9 cellular contexts compared by ENCODE assay signal in genomic region chr9:79565245-79565644, GRCh38. TPM values are rescaled to one million over a fixed set of nuclear protein-coding genes. Genes with fewer than 3 reads are reported as not detected.
DNase-seq lines count a peak whose midpoint lies in the region; ATAC-seq, FAIRE-seq and TF ChIP-seq lines count a peak whose summit lies in the region.
"Had no signal": no experiment of that assay in that cellular context is flagged by ENCODE, and none has a peak within 500 bp of the region (broad histone marks: within the 10 kb centered on the region; RNA-seq: fewer than 3 reads in every experiment).

No MANE protein-coding gene starts in this region.

- peak; percentile 80 for ATAC-seq in GM19351 (IDR thresholded peaks at IDR 0.05; ENCODE audit: unreplicated experiment)
- peak; percentile 89 for ATAC-seq in HG03060 (IDR thresholded peaks at IDR 0.05; ENCODE audit: low read depth, unreplicated experiment)
- peak; percentile 67 for ATAC-seq in PC-3
- ATAC-seq in Right ventricle myocardium inferior: no peak

- H3K4me3 ChIP-seq in GM06990 (replicated peaks; ENCODE audit: low read depth, low read length): no peak overlapping the region
- no peak overlapping the region for H3K4me3 ChIP-seq in PC-3 (ENCODE audit: low read length)

- BruUV-seq in PC-3 (replicated peaks; lab: Mats Ljungman, UMichigan): no TSS peak

- POLR2A ChIA-PET in PC-3 (lab: Charles Lee; ENCODE audit: unreplicated experiment): no interaction called here

- peaks cover 18% of the 10 kb centered on the region for H3K4me1 ChIP-seq in PC-3 (ENCODE audit: insufficient read depth, low read length)

- H3K4me2 ChIP-seq in PC-3 (ENCODE audit: low read length): peak overlapping the region; percentile 46; the same call in 1 of the 2 replicates

- H2AFZ ChIP-seq in PC-3 (ENCODE audit: low read length): no peak overlapping the region

- H3F3A ChIP-seq in PC-3 (ENCODE audit: low read length, unreplicated experiment): no peaks in the 10 kb centered on the region

- TF ChIP-seq CTCF in GM06990 (IDR thresholded peaks at IDR 0.05; ENCODE audit: insufficient read depth, low read length, poor library complexity, severe bottlenecking) (no peak), PC-3 (conservative IDR thresholded peaks at IDR 0.05; ENCODE audit: low read depth, low read length) (no peak), GM13977 (IDR thresholded peaks at IDR 0.05; ENCODE audit: extremely low read depth, insufficient read depth, missing control alignments) (no peak)

- H3K27ac ChIP-seq in PC-3 (ENCODE audit: low read length): no peak overlapping the region

- H4K20me1 ChIP-seq in PC-3 (ENCODE audit: low read length): no peaks in the 10 kb centered on the region

- no peak for FAIRE-seq in HTR-8/SVneo (lab: Jason Lieb, UNC)
- FAIRE-seq: G401.6 had no signal

- no peaks in the 10 kb centered on the region for H3K27me3 ChIP-seq in GM06990 (replicated peaks; ENCODE audit: control insufficient read depth, insufficient read depth, low read length)
- no peaks in the 10 kb centered on the region for H3K27me3 ChIP-seq in PC-3 (ENCODE audit: low read length)

- intact Hi-C loops in PC-3 (cut with micrococcal nuclease): loop anchor here (10.0 kb wide), 1 partner anchor 200 kb away; no protein-coding TSS in a partner anchor
- intact Hi-C loops in Right ventricle myocardium inferior (cut with DNase I): no loop called here

- H3K9ac ChIP-seq in PC-3 (ENCODE audit: low read length): no peak overlapping the region

- H3K79me2 ChIP-seq in PC-3 (ENCODE audit: low read length): no peaks in the 10 kb centered on the region

- H3K9me3 ChIP-seq in PC-3 (ENCODE audit: low read length): no peaks in the 10 kb centered on the region

- H3K9me2 ChIP-seq in PC-3 (replicated peaks; ENCODE audit: low read length): no peaks in the 10 kb centered on the region

- in situ Hi-C loops in GM13977 (cut with MboI; ENCODE audit: low pct_unique_long_range_greater_than_20kb, low sequenced_read_pairs, unreplicated experiment): loop anchor here (25.0 kb wide), 1 partner anchor 553 kb away; no protein-coding TSS in a partner anchor

- CTCF ChIA-PET in PC-3 (lab: Charles Lee): no interaction called here

- H3K36me3 ChIP-seq in GM06990 (ENCODE audit: control insufficient read depth, insufficient read depth, low read length) (no peaks in the 10 kb centered on the region), PC-3 (ENCODE audit: low read depth, low read length) (no peaks in the 10 kb centered on the region)

- DNase-seq in GM06990 (ENCODE audit: extremely low read depth, insufficient read length): peak; percentile 42
- DNase-seq in PC-3: peak; percentile 65
- DNase-seq in Ammon's horn (ENCODE audit: low spot score): no peak
- no peak for DNase-seq in GM13977 (ENCODE audit: low spot score)
- DNase-seq in HTR-8/SVneo (ENCODE audit: insufficient read length, low spot score): no peak
- no peak for DNase-seq in Right ventricle myocardium inferior (ENCODE audit: missing footprints)

RNA-seq across cellular contexts. Expression of gene TLE4, which starts 6.5 kb away (rescaled TPM):
- total RNA-seq in PC-3 (2014; rRNA removed) (8.3 and 17.9 TPM in 2 replicates), Right ventricle myocardium inferior (12.1 TPM)

Comparison
In these comparisons a context has a peak if more than half of its experiments do, and no peak if none do; other contexts are left out.
1. DNase-seq: peak in GM06990 (single experiment) and PC-3 (single experiment); none in Ammon's horn (single experiment), GM13977 (single experiment), HTR-8/SVneo (single experiment) and Right ventricle myocardium inferior (single experiment).